ENCODE assay signal across 8 cellular contexts in the genomic region with DNA sequence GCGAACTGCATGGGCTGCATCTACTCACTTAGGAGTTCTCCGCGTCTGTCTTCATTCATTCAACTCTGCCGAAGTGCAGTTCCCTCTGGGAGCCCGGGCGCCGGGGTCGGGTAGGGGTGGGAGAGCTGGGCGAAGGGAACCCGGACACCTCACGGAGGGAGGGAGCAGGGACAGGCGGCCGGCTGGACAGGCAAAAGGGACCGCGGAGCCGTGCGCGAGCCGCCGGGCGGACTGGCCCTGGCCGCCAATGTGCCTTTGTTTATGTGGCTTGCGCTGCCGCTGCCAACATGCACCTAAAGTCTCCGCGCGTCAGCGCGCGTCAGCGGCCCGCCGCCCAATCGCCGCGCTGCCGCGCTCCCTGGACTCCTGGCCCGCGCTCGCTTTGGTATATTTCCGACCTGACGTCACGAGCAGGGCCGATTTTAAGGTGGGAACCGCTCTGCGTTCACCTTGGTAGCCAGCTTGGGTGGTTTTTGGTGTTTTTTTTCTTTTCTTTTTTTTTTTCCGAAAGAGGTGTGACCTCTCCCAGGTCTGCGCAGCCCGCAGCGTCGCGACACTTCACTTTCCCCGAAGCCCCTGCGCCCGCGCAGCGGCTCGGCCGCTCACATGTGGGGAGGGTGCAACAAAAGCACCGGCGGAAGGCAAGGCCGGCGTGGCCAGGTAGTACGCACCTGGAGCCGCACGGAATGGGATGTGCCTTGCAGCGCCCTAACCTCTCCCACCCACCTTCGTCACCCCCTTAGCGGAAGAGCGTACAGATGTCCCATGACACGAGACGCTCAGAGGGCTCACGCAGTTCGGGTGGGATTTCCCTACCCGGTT. TPM values are rescaled to one million over a fixed set of nuclear protein-coding genes. Genes with fewer than 3 reads are reported as not detected.
A peak's percentile ranks its signal among the peaks of the same experiment; 100 is the strongest.
DNase-seq lines count a peak whose midpoint lies in the region; ATAC-seq, FAIRE-seq and TF ChIP-seq lines count a peak whose summit lies in the region.

Gene NR4A2 (minus strand): TSS at position 270 of the 822 bp plus-strand sequence. CDS start 2,535 bp downstream, outside the sequence.

- H3K27ac Mint-ChIP-seq in T-helper 17 cell: peak within 1 kb of the TSS; percentile 99

- FAIRE-seq in GM12892 (lab: Jason Lieb, UNC): peak; percentile 95

- ATAC-seq in HG02763 (IDR thresholded peaks at IDR 0.05; ENCODE audit: unreplicated experiment) (peak; percentile 68), T-helper 17 cell (peak; percentile 70)

- peaks cover 30% of the 10 kb centered on the region for H3K27me3 Mint-ChIP-seq in T-helper 17 cell

- TF ChIP-seq POLR2A in GM12892 (IDR thresholded peaks at IDR 0.05; ENCODE audit: low read depth, low read length): no peak
- peak; percentile 92 to 93 for TF ChIP-seq POLR2A in uterus (IDR thresholded peaks at IDR 0.05)

- peaks cover 45% of the 10 kb centered on the region for H3K4me1 Mint-ChIP-seq in T-helper 17 cell

- peak; percentile 77 for DNase-seq in GM12892 (ENCODE audit: insufficient read length)
- DNase-seq in NCI-H146 treated with DMSO at 0.1 percent for 48 hours (lab: John Stamatoyannopoulos, UW; ENCODE audit: unreplicated experiment): peak; percentile 70
- peak; percentile 84 to 88 (median 86) for DNase-seq in T-helper 17 cell
- DNase-seq in amygdala (lab: John Stamatoyannopoulos, UW): peak in 54 of 56 donors; percentile 37 to 93 (median 73)
- peak; percentile 96 for DNase-seq in right atrium auricular region (ENCODE audit: low spot score)
- DNase-seq in putamen (ENCODE audit: low spot score): peak; percentile 86
- DNase-seq in uterus: peak; percentile 88 to 90

- intact Hi-C loops in uterus (cut with DNase I; ENCODE audit: low total_unique reads): loop anchor here (5.0 kb wide), 1 partner anchor 70 kb away; no protein-coding TSS in a partner anchor

- H3K36me3 ChIP-seq in right atrium auricular region (no peaks in the 10 kb centered on the region), uterus (no peaks in the 10 kb centered on the region)

- H3K27ac ChIP-seq in right atrium auricular region (peak within 1 kb of the TSS; percentile 99), uterus (peak within 1 kb of the TSS; percentile 98 to 99)

- TF ChIP-seq CTCF in right atrium auricular region (IDR thresholded peaks at IDR 0.05) (no peak), uterus (IDR thresholded peaks at IDR 0.05) (peak in 1 of 4 experiments; percentile 3)

- peaks cover 8% of the 10 kb centered on the region for H3K36me3 Mint-ChIP-seq in T-helper 17 cell (ENCODE audit: low read depth)

- peak within 1 kb of the TSS; percentile 97 for H3K4me3 Mint-ChIP-seq in T-helper 17 cell

- H3K9me3 ChIP-seq in T-helper 17 cell (ENCODE audit: control insufficient read depth, low read length, poor library complexity, severe bottlenecking): no peaks in the 10 kb centered on the region
- no peaks in the 10 kb centered on the region for H3K9me3 ChIP-seq in right atrium auricular region
- H3K9me3 ChIP-seq in uterus: no peaks in the 10 kb centered on the region

- H3K27me3 ChIP-seq in right atrium auricular region (no peaks in the 10 kb centered on the region), uterus (no peaks in the 10 kb centered on the region)

- peaks cover 0 to 29% of the 10 kb centered on the region in 2 donors for H3K4me1 ChIP-seq in right atrium auricular region
- H3K4me1 ChIP-seq in uterus: no peaks in the 10 kb centered on the region

- H3K4me3 ChIP-seq in right atrium auricular region: peak within 1 kb of the TSS; percentile 73 to 92
- peak within 1 kb of the TSS; percentile 79 to 87 for H3K4me3 ChIP-seq in uterus

RNA-seq across cellular contexts. Expression of gene NR4A2, which starts in this region (rescaled TPM):
- 0.68 TPM for polyA plus RNA-seq in GM12892 (2012; ENCODE audit: missing spikeins)
- total RNA-seq in T-helper 17 cell (100 to 1,000 TPM; 213 to 250 TPM), right atrium auricular region (1 to 10 TPM; 3.7 to 8.9 TPM), uterus (10 to 100 TPM in 1 of 4 donors, 1 to 10 TPM in 2, under 1 TPM in 1; 0.83 to 15.9 (median 3.4) TPM)

Comparison
In these comparisons a context has a peak if more than half of its experiments do, and no peak if none do; other contexts are left out.
1. Peak in every context shown above with its lines: DNase-seq, ATAC-seq, H3K4me3 ChIP-seq and H3K27ac ChIP-seq.
2. RNA of gene NR4A2 (total RNA-seq): 213 to 250 TPM in T-helper 17 cell; 3.7 to 8.9 TPM in right atrium auricular region and 0.83 to 15.9 TPM in uterus; every median in the first group is over 10 times any median in the second.